ENCODE assay signal across 8 cellular contexts in the genomic region with DNA sequence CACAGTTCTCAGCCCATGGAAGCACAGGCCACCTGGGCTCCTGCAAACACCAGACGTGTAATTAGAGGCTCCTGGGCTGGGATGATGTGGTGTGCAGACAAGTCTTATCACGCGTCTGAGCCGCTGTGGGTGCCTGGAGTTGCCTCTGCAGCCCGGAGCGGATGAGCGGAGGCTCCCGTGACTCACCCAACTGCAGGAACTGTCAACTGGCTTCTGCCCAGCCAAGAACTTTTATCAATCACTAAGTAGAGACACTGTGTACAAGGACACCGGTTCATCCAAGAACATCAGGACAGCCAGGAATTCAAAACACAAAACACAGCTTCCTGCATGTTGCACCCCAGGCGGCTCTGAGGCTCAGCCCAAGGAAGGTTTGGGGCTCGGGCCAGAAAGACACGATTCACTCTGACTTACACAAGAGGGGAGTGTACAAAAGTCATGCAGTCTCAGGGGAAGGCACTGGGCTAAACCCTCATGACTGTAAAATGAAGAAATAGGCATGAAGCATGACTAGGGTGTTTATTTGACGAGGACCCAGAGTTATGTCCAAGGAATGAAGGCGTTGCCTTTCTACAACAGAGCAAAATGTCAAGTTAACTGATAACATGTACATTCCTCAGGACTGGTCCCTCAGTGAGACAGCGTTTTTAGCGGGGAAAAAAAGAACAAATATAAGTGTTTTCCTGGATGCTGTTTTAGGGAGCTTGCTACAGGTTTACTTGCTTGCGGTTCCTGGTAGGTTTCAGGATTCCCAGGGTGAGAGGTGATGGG.
DNase-seq lines count a peak whose midpoint lies in the region; ATAC-seq and TF ChIP-seq lines count a peak whose summit lies in the region.

No MANE protein-coding gene starts in this region.

- peaks cover 17% of the 10 kb centered on the region for H3K36me3 Mint-ChIP-seq in activated naive CD8-positive, alpha-beta T cell treated with anti-CD3 and anti-CD28 coated beads, Interleukin-2, amount 50 U/mL, for 24 hours (ENCODE audit: low read depth)

- H3K4me3 ChIP-seq in WERI-Rb-1 (ENCODE audit: low read depth, low read length): no peak overlapping the region

- no peaks in the 10 kb centered on the region for H3K27me3 ChIP-seq in WERI-Rb-1 (ENCODE audit: insufficient read depth, low read depth, severe bottlenecking)

- ATAC-seq in activated naive CD8-positive, alpha-beta T cell treated with anti-CD3 and anti-CD28 coated beads, Interleukin-2, amount 50 U/mL, for 24 hours: no peak
- no peak for ATAC-seq in GM18909 (IDR thresholded peaks at IDR 0.05; ENCODE audit: poor library complexity, unreplicated experiment)

- H3K9me3 Mint-ChIP-seq in activated naive CD8-positive, alpha-beta T cell treated with anti-CD3 and anti-CD28 coated beads, Interleukin-2, amount 50 U/mL, for 24 hours: no peaks in the 10 kb centered on the region

- peaks cover 4% of the 10 kb centered on the region; the same call in 1 of the 2 replicates for H3K36me3 ChIP-seq in WERI-Rb-1

- H3K4me1 Mint-ChIP-seq in activated naive CD8-positive, alpha-beta T cell treated with anti-CD3 and anti-CD28 coated beads, Interleukin-2, amount 50 U/mL, for 24 hours: no peaks in the 10 kb centered on the region

- no peak overlapping the region for H3K27ac Mint-ChIP-seq in activated naive CD8-positive, alpha-beta T cell treated with anti-CD3 and anti-CD28 coated beads, Interleukin-2, amount 50 U/mL, for 24 hours

- H3K9me3 ChIP-seq in WERI-Rb-1 (ENCODE audit: severe bottlenecking): no peaks in the 10 kb centered on the region

- H3K27me3 Mint-ChIP-seq in activated naive CD8-positive, alpha-beta T cell treated with anti-CD3 and anti-CD28 coated beads, Interleukin-2, amount 50 U/mL, for 24 hours: no peaks in the 10 kb centered on the region

- DNase-seq in AG20443 (ENCODE audit: low spot score) (peak; percentile 86), MV-4-11 (lab: John Stamatoyannopoulos, UW) (peak; percentile 85), WERI-Rb-1 (peak; percentile 45), hepatic stellate cell (ENCODE audit: low spot score) (peak; percentile 82), smooth muscle cell of the brain vasculature (ENCODE audit: low read depth, low spot score) (peak; percentile 68), NCI-H1092 (lab: John Stamatoyannopoulos, UW) (no peak)
- DNase-seq in activated naive CD8-positive, alpha-beta T cell treated with anti-CD3 and anti-CD28 coated beads, Interleukin-2, amount 50 U/mL, for 24 hours: no peak

- H3K4me3 Mint-ChIP-seq in activated naive CD8-positive, alpha-beta T cell treated with anti-CD3 and anti-CD28 coated beads, Interleukin-2, amount 50 U/mL, for 24 hours: no peak overlapping the region

- H3K27ac ChIP-seq in WERI-Rb-1: no peak overlapping the region

- TF ChIP-seq CTCF in WERI-Rb-1 (IDR thresholded peaks at IDR 0.05; ENCODE audit: low read depth, low read length): no peak

Comparison
In these comparisons a context has a peak if more than half of its experiments do, and no peak if none do; other contexts are left out.
1. DNase-seq: peak in AG20443 (single experiment), MV-4-11 (single experiment), WERI-Rb-1 (single experiment), hepatic stellate cell (single experiment) and smooth muscle cell of the brain vasculature (single experiment); none in NCI-H1092 (single experiment) and activated naive CD8-positive, alpha-beta T cell treated with anti-CD3 and anti-CD28 coated beads, Interleukin-2, amount 50 U/mL, for 24 hours (single experiment).